Comparison of ENCODE assay signal across 14 cellular contexts in the genomic region with DNA sequence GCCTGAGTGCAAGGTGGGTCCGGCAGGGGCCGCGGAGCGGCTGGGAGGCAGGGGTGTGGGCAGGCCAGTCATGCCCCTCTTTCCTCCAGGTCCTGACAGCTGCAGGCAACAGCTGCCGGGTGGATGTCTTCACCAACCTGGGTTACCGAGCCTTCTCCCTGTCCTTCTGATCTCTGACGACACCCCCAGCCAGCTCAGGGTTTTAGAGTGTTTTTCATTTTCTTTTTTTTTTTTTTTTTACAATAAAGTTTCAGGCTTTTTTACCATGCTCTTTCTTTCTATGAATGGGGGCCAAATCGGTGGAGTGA. TPM values are rescaled to one million over a fixed set of nuclear protein-coding genes. Genes with fewer than 3 reads are reported as not detected.
DNase-seq lines count a peak whose midpoint lies in the region; ATAC-seq, FAIRE-seq and TF ChIP-seq lines count a peak whose summit lies in the region.
"Had no signal": no experiment of that assay in that cellular context is flagged by ENCODE, and none has a peak within 500 bp of the region (broad histone marks: within the 10 kb centered on the region; RNA-seq: fewer than 3 reads in every experiment).

No MANE protein-coding gene starts in this region.

- H4K8ac ChIP-seq in neuronal stem cell (ENCODE audit: low read depth, low read length) = no peak overlapping the region

- no peak for TF ChIP-seq POLR2A in A549 (IDR thresholded peaks at IDR 0.05; ENCODE audit: low read length)

- TF ChIP-seq EP300 in A549 (IDR thresholded peaks at IDR 0.05) = no peak

- H4K20me1 ChIP-seq in PC-9 (ENCODE audit: insufficient read depth) = peaks cover 10% of the 10 kb centered on the region

- H3K79me1 ChIP-seq in neuronal stem cell (ENCODE audit: low read depth, low read length) = peaks cover 3% of the 10 kb centered on the region

- no peak overlapping the region for H3K27ac ChIP-seq in A549
- no peak overlapping the region for H3K27ac ChIP-seq in PC-9
- no peak overlapping the region for H3K27ac ChIP-seq in neuronal stem cell (replicated peaks; ENCODE audit: low read length)

- peaks cover 11% of the 10 kb centered on the region for H3K79me2 ChIP-seq in PC-9 (ENCODE audit: low read depth)

- no TSS peak for BruUV-seq in PC-9 (replicated peaks; lab: Mats Ljungman, UMichigan)

- H4K91ac ChIP-seq in neuronal stem cell (ENCODE audit: low read depth, low read length, poor library complexity) = no peak overlapping the region

- FAIRE-seq in A549 (lab: Jason Lieb, UNC) = no peak
- FAIRE-seq: A204.1, H1, RCC 7860 had no signal

- peaks cover 13% of the 10 kb centered on the region for H3K36me3 ChIP-seq in H7 (replicated peaks; ENCODE audit: control insufficient read depth, insufficient read depth, low read length)
- peaks cover 3% of the 10 kb centered on the region; the same call in 1 of the 2 replicates for H3K36me3 ChIP-seq in PC-9 (ENCODE audit: low read depth)
- peaks cover 9 to 26% of the 10 kb centered on the region in 2 donors for H3K36me3 ChIP-seq in neuronal stem cell (replicated peaks in 1 of 2; ENCODE audit: control insufficient read depth in 2 of 2, insufficient read depth in 2 of 2, low read length in 2 of 2)

- no peak overlapping the region for H3K4ac ChIP-seq in neuronal stem cell (ENCODE audit: low read length)

- no peak overlapping the region for H2BK120ac ChIP-seq in neuronal stem cell (ENCODE audit: low read depth, low read length)

- intact Hi-C loops in PC-9 (cut with micrococcal nuclease; ENCODE audit: unreplicated experiment) = no loop called here

- no peak overlapping the region for H3K9ac ChIP-seq in neuronal stem cell (ENCODE audit: low read depth, low read length, poor library complexity)

- TF ChIP-seq CTCF in A549 (IDR thresholded peaks at IDR 0.05) (no peak), PC-9 (conservative IDR thresholded peaks at IDR 0.05) (no peak)

- peaks cover 52% of the 10 kb centered on the region for H3F3A ChIP-seq in PC-9 (ENCODE audit: insufficient read depth, low read depth)

- no peaks in the 10 kb centered on the region for H3K9me3 ChIP-seq in A549
- H3K9me3 ChIP-seq in PC-9 (ENCODE audit: insufficient read depth, low read depth) = no peaks in the 10 kb centered on the region
- H3K9me3 ChIP-seq in neuronal stem cell (replicated peaks in 1 of 2; ENCODE audit: control insufficient read depth in 2 of 2, insufficient read depth in 1 of 2, low read depth in 1 of 2, low read length in 2 of 2) = no peaks in the 10 kb centered on the region

- H3K4me3 ChIP-seq in A549 = no peak overlapping the region
- no peak overlapping the region for H3K4me3 ChIP-seq in H7 (ENCODE audit: insufficient read depth, low read depth, low read length)
- no peak overlapping the region for H3K4me3 ChIP-seq in PC-9
- no peak overlapping the region for H3K4me3 ChIP-seq in neuronal stem cell (ENCODE audit: low read length in 2 of 2)

- H3K4me2 ChIP-seq in A549 = no peak overlapping the region
- peak overlapping the region; percentile 73 for H3K4me2 ChIP-seq in PC-9
- no peak overlapping the region for H3K4me2 ChIP-seq in neuronal stem cell (ENCODE audit: insufficient read depth, low read length, poor library complexity, severe bottlenecking)

- H3K9me2 ChIP-seq in PC-9 (ENCODE audit: insufficient read depth) = no peaks in the 10 kb centered on the region

- no peak for DNase-seq in A549 (ENCODE audit: low read depth in 1 of 2, low spot score in 1 of 2)
- DNase-seq in H7 = peak; percentile 54
- DNase-seq in PC-9 = no peak
- no peak for DNase-seq in neuronal stem cell (ENCODE audit: low spot score)
- no peak for DNase-seq in NCI-H2227 treated with DMSO at 0.1 percent for 48 hours (lab: John Stamatoyannopoulos, UW)

- H2AFZ ChIP-seq in PC-9 (no peak overlapping the region), neuronal stem cell (ENCODE audit: low read length) (no peak overlapping the region)

- H3K27me3 ChIP-seq in H7 (ENCODE audit: control insufficient read depth, insufficient read depth, low read length) (peaks cover 19% of the 10 kb centered on the region), PC-9 (ENCODE audit: insufficient read depth, low read depth) (no peaks in the 10 kb centered on the region), neuronal stem cell (ENCODE audit: control insufficient read depth in 3 of 3, insufficient read depth in 3 of 3, low read depth in 1 of 3, low read length in 3 of 3) (peaks cover 0 to 4% (median 4%) of the 10 kb centered on the region in 3 experiments)

- ATAC-seq in A549 (no peak), GM18520 (IDR thresholded peaks at IDR 0.05; ENCODE audit: unreplicated experiment) (no peak), HG03175 (IDR thresholded peaks at IDR 0.05; ENCODE audit: unreplicated experiment) (no peak), GM18868 (IDR thresholded peaks at IDR 0.05; ENCODE audit: unreplicated experiment) (no peak)

- H3K14ac ChIP-seq in neuronal stem cell (ENCODE audit: low read length) = no peak overlapping the region

- no peak overlapping the region for H2BK5ac ChIP-seq in neuronal stem cell (ENCODE audit: low read length)

- H3K18ac ChIP-seq in neuronal stem cell (ENCODE audit: low read length) = no peak overlapping the region

- no peak overlapping the region for H2BK15ac ChIP-seq in neuronal stem cell (ENCODE audit: low read length)

- CTCF ChIA-PET in A549 (lab: Yijun Ruan, JAX) = interaction anchor here (0.6 to 11.0 kb wide), 13 partner anchors 8 to 107 kb away, joined by 3 to 214 read pairs (median 6); partner anchors contain the start of genes BICDL2, CLDN6, CLDN9 and TNFRSF12A
- CTCF ChIA-PET in PC-9 (lab: Charles Lee) = interaction anchor here (0.8 to 1.5 kb wide), 6 partner anchors 13 to 107 kb away, joined by 5 to 15 read pairs (median 6); partner anchors contain the start of gene ZNF213

- H3K23ac ChIP-seq in neuronal stem cell (ENCODE audit: low read depth, low read length, poor library complexity) = peak overlapping the region; percentile 82

- TF ChIP-seq RAD21 in A549 (conservative IDR thresholded peaks at IDR 0.05 in 1 of 2, IDR thresholded peaks at IDR 0.05 in 1 of 2) = no peak

- no peak overlapping the region for H2AK5ac ChIP-seq in neuronal stem cell (ENCODE audit: low read depth, low read length)

- 86% methylated on average over 8 of the region's 8 CpGs for WGBS in A549 (ENCODE audit: missing lambda C conversion rate)
- no CpG with 5 or more reads among the region's 8 CpGs for WGBS in neuronal stem cell (ENCODE audit: extremely low coverage in 2 of 2, insufficient read length in 2 of 2, insufficient replicate concordance in 1 of 2), 2 donors

- POLR2A ChIA-PET in A549 (lab: Yijun Ruan, JAX) (interaction anchor here (1.0 to 2.0 kb wide), 3 partner anchors 8 to 23 kb away, joined by 3 to 13 read pairs (median 7); partner anchors contain the start of gene TNFRSF12A), PC-9 (lab: Charles Lee; ENCODE audit: unreplicated experiment) (interaction anchor here (0.5 to 1.9 kb wide), 5 partner anchors 23 to 1214 kb away, joined by 7 to 17 read pairs (median 10); no protein-coding TSS in a partner anchor)

- H2BK12ac ChIP-seq in neuronal stem cell (ENCODE audit: low read length) = no peak overlapping the region

- H3K4me1 ChIP-seq in A549 (peaks cover 27% of the 10 kb centered on the region), PC-9 (replicated peaks; ENCODE audit: insufficient read depth) (peaks cover 30% of the 10 kb centered on the region), neuronal stem cell (ENCODE audit: control insufficient read depth in 2 of 2, insufficient read depth in 1 of 2, low read depth in 1 of 2, low read length in 2 of 2) (peaks cover 15 to 18% of the 10 kb centered on the region in 2 donors)

RNA-seq across cellular contexts. Expression of gene THOC6, which starts 3.6 kb away (rescaled TPM):
- polyA plus RNA-seq in A549 (2011; rRNA removed) (31.8 and 32.5 TPM in 2 replicates), A549 (2017; fragmentation: RNase III; extraction: RNeasy Plus Mini Kit Qiagen cat#74134 plus additional on column Dnase treatment) (48.7 to 56.5 TPM (median 53.2 TPM) in 3 replicates)
- 72.2 and 84.2 TPM in 2 replicates for polyA plus RNA-seq in A549 (2012; cell fraction: cytosol; rRNA removed)
- polyA plus RNA-seq in A549 (2012; cell fraction: nucleus; rRNA removed) = 171 and 186 TPM in 2 replicates
- 41.4 and 51.4 TPM in 2 replicates for polyA minus RNA-seq in A549 (2011; rRNA and poly(A)+ RNA removed)
- 69.1 and 81.4 TPM in 2 replicates for total RNA-seq in H7 (2014; rRNA removed; shearing (Covaris generic))
- total RNA-seq in PC-9 (2021) = 69.9 and 109 TPM in 2 replicates
- 24.2 TPM for polyA plus RNA-seq in neuronal stem cell (2013, experiment 1 of 2)
- polyA plus RNA-seq in neuronal stem cell (2013, experiment 2 of 2) = 23.0 TPM

RNA-seq across cellular contexts. Expression of gene HCFC1R1, which starts 3.7 kb away (rescaled TPM):
- polyA plus RNA-seq in A549 (2011; rRNA removed) (46.4 and 60.3 TPM in 2 replicates), A549 (2017; fragmentation: RNase III; extraction: RNeasy Plus Mini Kit Qiagen cat#74134 plus additional on column Dnase treatment) (131 to 199 TPM (median 179 TPM) in 3 replicates)
- polyA plus RNA-seq in A549 (2012; cell fraction: cytosol; rRNA removed) = 128 and 183 TPM in 2 replicates
- polyA plus RNA-seq in A549 (2012; cell fraction: nucleus; rRNA removed) = 74.6 and 88.1 TPM in 2 replicates
- polyA minus RNA-seq in A549 (2011; rRNA and poly(A)+ RNA removed) = 39.3 and 47.7 TPM in 2 replicates
- 114 and 156 TPM in 2 replicates for total RNA-seq in H7 (2014; rRNA removed; shearing (Covaris generic))
- 118 and 186 TPM in 2 replicates for total RNA-seq in PC-9 (2021)
- polyA plus RNA-seq in neuronal stem cell (2013, experiment 1 of 2) = 113 TPM
- 117 TPM for polyA plus RNA-seq in neuronal stem cell (2013, experiment 2 of 2)

RNA-seq across cellular contexts. Expression of gene TNFRSF12A, which starts 7.3 kb away (rescaled TPM):
- 89.0 and 111 TPM in 2 replicates for polyA plus RNA-seq in A549 (2011; rRNA removed)
- 356 and 491 TPM in 2 replicates for polyA plus RNA-seq in A549 (2012; cell fraction: cytosol; rRNA removed)
- 495 and 554 TPM in 2 replicates for polyA plus RNA-seq in A549 (2012; cell fraction: nucleus; rRNA removed)
- 295 to 325 TPM (median 314 TPM) in 3 replicates for polyA plus RNA-seq in A549 (2017; fragmentation: RNase III; extraction: RNeasy Plus Mini Kit Qiagen cat#74134 plus additional on column Dnase treatment)
- 47.6 and 67.3 TPM in 2 replicates for polyA minus RNA-seq in A549 (2011; rRNA and poly(A)+ RNA removed)
- total RNA-seq in H7 (2014; rRNA removed; shearing (Covaris generic)) = 144 and 171 TPM in 2 replicates
- 226 and 242 TPM in 2 replicates for total RNA-seq in PC-9 (2021)
- polyA plus RNA-seq in neuronal stem cell (2013, experiment 1 of 2) = 10.4 TPM
- 10.2 TPM for polyA plus RNA-seq in neuronal stem cell (2013, experiment 2 of 2)

RNA-seq across cellular contexts. Expression of gene BICDL2, which starts 9.3 kb away (rescaled TPM):
- not detected in 2 replicates for polyA plus RNA-seq in A549 (2011; rRNA removed)
- 0.03 TPM in 1 of 2 replicates, not detected in the other for polyA plus RNA-seq in A549 (2012; cell fraction: cytosol; rRNA removed)
- polyA plus RNA-seq in A549 (2012; cell fraction: nucleus; rRNA removed) = 0.04 and 0.06 TPM in 2 replicates
- polyA plus RNA-seq in A549 (2017; fragmentation: RNase III; extraction: RNeasy Plus Mini Kit Qiagen cat#74134 plus additional on column Dnase treatment) = not detected in 3 replicates
- not detected in 2 replicates for polyA minus RNA-seq in A549 (2011; rRNA and poly(A)+ RNA removed)
- total RNA-seq in H7 (2014; rRNA removed; shearing (Covaris generic)) = 0.69 and 2.0 TPM in 2 replicates
- total RNA-seq in PC-9 (2021) = 57.9 and 68.7 TPM in 2 replicates
- polyA plus RNA-seq in neuronal stem cell (2013, experiment 1 of 2) = not detected
- polyA plus RNA-seq in neuronal stem cell (2013, experiment 2 of 2) = not detected
- total RNA-seq: M059J, NCI-H460 had no signal
- polyA plus RNA-seq: CD14-positive monocyte had no signal

RNA-seq across cellular contexts. Expression of gene CLDN6, which starts 9.5 kb away (rescaled TPM):
- polyA plus RNA-seq in A549 (2011; rRNA removed) (0.11 TPM in 1 of 2 replicates, not detected in the other), A549 (2017; fragmentation: RNase III; extraction: RNeasy Plus Mini Kit Qiagen cat#74134 plus additional on column Dnase treatment) (0.13 to 0.25 TPM (median 0.20 TPM) in 3 replicates)
- polyA plus RNA-seq in A549 (2012; cell fraction: cytosol; rRNA removed) = 0.12 and 0.18 TPM in 2 replicates
- polyA plus RNA-seq in A549 (2012; cell fraction: nucleus; rRNA removed) = 0.34 and 0.35 TPM in 2 replicates
- 0.24 and 1.0 TPM in 2 replicates for polyA minus RNA-seq in A549 (2011; rRNA and poly(A)+ RNA removed)
- 426 and 528 TPM in 2 replicates for total RNA-seq in H7 (2014; rRNA removed; shearing (Covaris generic))
- 0.26 and 0.38 TPM in 2 replicates for total RNA-seq in PC-9 (2021)
- 14.1 TPM for polyA plus RNA-seq in neuronal stem cell (2013, experiment 1 of 2)
- 14.2 TPM for polyA plus RNA-seq in neuronal stem cell (2013, experiment 2 of 2)
- total RNA-seq: NCI-H460 had no signal
- polyA plus RNA-seq: CD14-positive monocyte had no signal
